ENCODE assay signal across 1 cellular context in genomic region chr2:127591221-127591923, GRCh38.
TF ChIP-seq lines count a peak whose summit lies in the region.

No MANE protein-coding gene starts in this region.

TF ChIP-seq in HepG2, 621 proteins besides CTCF, POLR2A, EP300 and RAD21 (continued from another document and continues in another):
- TF ChIP-seq PRDM10 (CRISPR knock-in tag; IDR thresholded peaks at IDR 0.05; ENCODE audit: low read depth) (no peak), FOXC1 (CRISPR knock-in tag; IDR thresholded peaks at IDR 0.05; ENCODE audit: borderline replicate concordance) (no peak), ETV5 (CRISPR knock-in tag; IDR thresholded peaks at IDR 0.05; ENCODE audit: borderline replicate concordance) (peak; percentile 58), ZBTB25 (CRISPR knock-in tag; IDR thresholded peaks at IDR 0.05) (peak; percentile 56; the same call in 1 of the 2 replicates), MEF2D (CRISPR knock-in tag; IDR thresholded peaks at IDR 0.05) (no peak), DPF2 (CRISPR knock-in tag; IDR thresholded peaks at IDR 0.05; ENCODE audit: borderline replicate concordance, low read depth) (no peak), ZNF160 (CRISPR knock-in tag; IDR thresholded peaks at IDR 0.05) (no peak), ZKSCAN8 (CRISPR knock-in tag; IDR thresholded peaks at IDR 0.05; ENCODE audit: borderline replicate concordance) (no peak), ZNF788 (CRISPR knock-in tag; IDR thresholded peaks at IDR 0.05; ENCODE audit: borderline replicate concordance) (no peak; the same call in 1 of the 2 replicates), HNRNPL (IDR thresholded peaks at IDR 0.05; ENCODE audit: low read depth, low read length) (no peak), E2F2 (CRISPR knock-in tag; IDR thresholded peaks at IDR 0.05; ENCODE audit: borderline replicate concordance) (0 out of 2 replicates have a peak, but pooled peaks have one; percentile 32), ZBTB33 (CRISPR knock-in tag; IDR thresholded peaks at IDR 0.05) (no peak), JUN (CRISPR knock-in tag; IDR thresholded peaks at IDR 0.05) (no peak), PPARG (CRISPR knock-in tag; conservative IDR thresholded peaks at IDR 0.05) (no peak), ZNF441 (CRISPR knock-in tag; IDR thresholded peaks at IDR 0.05; ENCODE audit: borderline replicate concordance) (0 out of 2 replicates have a peak, but pooled peaks have one; percentile 40), ZNF512B (CRISPR knock-in tag; IDR thresholded peaks at IDR 0.05; ENCODE audit: borderline replicate concordance) (no peak), CHCHD3 (CRISPR knock-in tag; IDR thresholded peaks at IDR 0.05) (no peak), ZNF883 (CRISPR knock-in tag; IDR thresholded peaks at IDR 0.05; ENCODE audit: not compliant biosample characterization) (no peak), ATM (IDR thresholded peaks at IDR 0.05; ENCODE audit: borderline replicate concordance) (no peak), ZNF660 (CRISPR knock-in tag; IDR thresholded peaks at IDR 0.05; ENCODE audit: borderline replicate concordance, low read depth) (no peak), ZNF431 (CRISPR knock-in tag; IDR thresholded peaks at IDR 0.05; ENCODE audit: borderline replicate concordance, low read depth) (0 out of 2 replicates have a peak, but pooled peaks have one; percentile 28), ZNF280D (CRISPR knock-in tag; IDR thresholded peaks at IDR 0.05) (no peak), MYPOP (CRISPR knock-in tag; IDR thresholded peaks at IDR 0.05) (peak; percentile 68; the same call in 1 of the 2 replicates), ZNF484 (CRISPR knock-in tag; IDR thresholded peaks at IDR 0.05; ENCODE audit: borderline replicate concordance, low read depth) (no peak), BORCS8-MEF2B (CRISPR knock-in tag; IDR thresholded peaks at IDR 0.05) (peak; percentile 75), MAFF (IDR thresholded peaks at IDR 0.05; ENCODE audit: low read depth, low read length) (no peak), NPAS2 (CRISPR knock-in tag; IDR thresholded peaks at IDR 0.05; ENCODE audit: borderline replicate concordance) (no peak), ZNF7 (CRISPR knock-in tag; IDR thresholded peaks at IDR 0.05) (no peak), NR2C2 (CRISPR knock-in tag; IDR thresholded peaks at IDR 0.05; ENCODE audit: borderline replicate concordance) (no peak), MED1 (CRISPR knock-in tag; IDR thresholded peaks at IDR 0.05) (peak; percentile 36; the same call in 1 of the 2 replicates), FOXO4 (CRISPR knock-in tag; conservative IDR thresholded peaks at IDR 0.05) (no peak), TSC22D2 (CRISPR knock-in tag; IDR thresholded peaks at IDR 0.05; ENCODE audit: borderline replicate concordance) (0 out of 2 replicates have a peak, but pooled peaks have one; percentile 48), SMARCE1 (IDR thresholded peaks at IDR 0.05; ENCODE audit: borderline replicate concordance) (no peak), ZNF800 (CRISPR knock-in tag; IDR thresholded peaks at IDR 0.05) (0 out of 2 replicates have a peak, but pooled peaks have one; percentile 25), TCF12 (IDR thresholded peaks at IDR 0.05) (no peak), TCF12 (CRISPR knock-in tag; IDR thresholded peaks at IDR 0.05) (no peak), HOXA7 (CRISPR knock-in tag; IDR thresholded peaks at IDR 0.05) (no peak), SUZ12 (IDR thresholded peaks at IDR 0.05; ENCODE audit: low read depth, low read length) (no peak), PBX2 (CRISPR knock-in tag; IDR thresholded peaks at IDR 0.05) (no peak), KDM1A (CRISPR knock-in tag; IDR thresholded peaks at IDR 0.05) (no peak)
